ENCODE assay signal across 8 cellular contexts in genomic region chrX:49165901-49166881, GRCh38. TPM values are rescaled to one million over a fixed set of nuclear protein-coding genes. Genes with fewer than 3 reads are reported as not detected.
DNase-seq lines count a peak whose midpoint lies in the region; ATAC-seq and TF ChIP-seq lines count a peak whose summit lies in the region.

No MANE protein-coding gene starts in this region.

- H3K27me3 ChIP-seq in endodermal cell (ENCODE audit: control insufficient read depth, insufficient read depth, low read length, poor library complexity, severe bottlenecking), result peaks cover 42% of the 10 kb centered on the region

- H3K27me3 Mint-ChIP-seq in endodermal cell (ENCODE audit: insufficient read depth), result peaks cover 61% of the 10 kb centered on the region

- no peaks in the 10 kb centered on the region for H3K36me3 ChIP-seq in endodermal cell (ENCODE audit: control insufficient read depth, insufficient read depth, low read length)

- DNase-seq in ELF-1 (ENCODE audit: low read depth, low spot score) (peak; percentile 98), NCI-H748 treated with DMSO at 0.1 percent for 48 hours (lab: John Stamatoyannopoulos, UW) (peak; percentile 90), endodermal cell (peak; percentile 94), midbrain (lab: John Stamatoyannopoulos, UW) (peak; percentile 61), NCI-H226 (no peak)
- DNase-seq in activated CD8-positive, alpha-beta memory T cell treated with anti-CD3 and anti-CD28 coated beads, Interleukin-2, amount 50 U/mL, for 48 hours, result peak; percentile 81
- DNase-seq in stimulated activated CD8-positive, alpha-beta memory T cell treated with anti-CD3 and anti-CD28 coated beads, Interleukin-7, amount 100 ng/mL, for 4 hours (ENCODE audit: low read depth in 2 of 2), result peak; percentile 61 to 67

- WGBS in endodermal cell (ENCODE audit: insufficient coverage in 1 of 2, insufficient read length in 1 of 2), 2 experiments, result 4 to 14% methylated on average over 5 to 56 of the region's 61 CpGs

- peak overlapping the region; percentile 45 for H3K4me3 Mint-ChIP-seq in endodermal cell

- H3K9me3 Mint-ChIP-seq in endodermal cell, result peaks cover 64% of the 10 kb centered on the region

- H3K36me3 Mint-ChIP-seq in endodermal cell (ENCODE audit: low read depth), result no peaks in the 10 kb centered on the region

- H3K27ac Mint-ChIP-seq in endodermal cell, result no peak overlapping the region

- H3K9me3 ChIP-seq in endodermal cell (ENCODE audit: control insufficient read depth, low read length), result no peaks in the 10 kb centered on the region

- no peaks in the 10 kb centered on the region for H3K4me1 ChIP-seq in endodermal cell (ENCODE audit: control insufficient read depth, insufficient read depth, low read length)

- H3K4me3 ChIP-seq in endodermal cell (ENCODE audit: low read length), result no peak overlapping the region

- H3K27ac ChIP-seq in endodermal cell (ENCODE audit: low read depth, low read length), result no peak overlapping the region

- H3K9ac ChIP-seq in endodermal cell (ENCODE audit: extremely low read depth, low read length, poor library complexity, severe bottlenecking), result no peak overlapping the region

- H3K4me1 Mint-ChIP-seq in endodermal cell, result no peaks in the 10 kb centered on the region

- TF ChIP-seq CTCF in endodermal cell (conservative IDR thresholded peaks at IDR 0.05), result peak; percentile 54

- ATAC-seq in HG02970 (IDR thresholded peaks at IDR 0.05; ENCODE audit: low FRiP score, unreplicated experiment), result peak; percentile 38

RNA-seq across cellular contexts. Expression of gene MAGIX, which starts 3.6 kb away (rescaled TPM):
- total RNA-seq in endodermal cell, result 1 to 10 TPM; 1.2 to 1.3 TPM
- 0.46 TPM for polyA plus RNA-seq in endodermal cell (2013, experiment 1 of 2)
- 0.70 TPM for polyA plus RNA-seq in endodermal cell (2013, experiment 2 of 2)

RNA-seq across cellular contexts. Expression of gene PLP2, which starts 5.5 kb away (rescaled TPM):
- total RNA-seq in endodermal cell, result 1 to 10 TPM; 1.9 to 2.0 TPM
- 3.4 TPM for polyA plus RNA-seq in endodermal cell (2013, experiment 1 of 2)
- polyA plus RNA-seq in endodermal cell (2013, experiment 2 of 2), result 2.3 TPM

RNA-seq across cellular contexts. Expression of gene PRICKLE3, which starts 20.0 kb away (rescaled TPM):
- total RNA-seq in endodermal cell, result 10 to 100 TPM; 10.7 to 12.0 TPM
- polyA plus RNA-seq in endodermal cell (2013, experiment 1 of 2), result 5.5 TPM
- 5.5 TPM for polyA plus RNA-seq in endodermal cell (2013, experiment 2 of 2)

RNA-seq across cellular contexts. Expression of gene SYP, which starts 33.8 kb away (rescaled TPM):
- under 1 TPM; 0.48 to 0.51 TPM for total RNA-seq in endodermal cell
- 7.7 TPM for polyA plus RNA-seq in endodermal cell (2013, experiment 1 of 2)
- 5.4 TPM for polyA plus RNA-seq in endodermal cell (2013, experiment 2 of 2)

RNA-seq across cellular contexts. Expression of gene GPKOW, which starts 42.7 kb away (rescaled TPM):
- total RNA-seq in endodermal cell, result 10 to 100 TPM; 17.9 to 23.7 TPM
- 25.1 TPM for polyA plus RNA-seq in endodermal cell (2013, experiment 1 of 2)
- polyA plus RNA-seq in endodermal cell (2013, experiment 2 of 2), result 23.2 TPM
